ENCODE assay signal across 16 cellular contexts in genomic region chr10:4501306-4501705, GRCh38.
A peak's percentile ranks its signal among the peaks of the same experiment; 100 is the strongest.
DNase-seq lines count a peak whose midpoint lies in the region; ATAC-seq and TF ChIP-seq lines count a peak whose summit lies in the region.
"Had no signal": no experiment of that assay in that cellular context is flagged by ENCODE, and none has a peak within 500 bp of the region (broad histone marks: within the 10 kb centered on the region; RNA-seq: fewer than 3 reads in every experiment).

No MANE protein-coding gene starts in this region.

- H3K27ac ChIP-seq in Panc1 (ENCODE audit: low read length) (peak overlapping the region; percentile 23; the same call in 1 of the 2 replicates), right atrium auricular region (no peak overlapping the region)

- TF ChIP-seq CTCF in Panc1 (IDR thresholded peaks at IDR 0.05): no peak
- no peak for TF ChIP-seq CTCF in epithelial cell of proximal tubule (conservative IDR thresholded peaks at IDR 0.05; ENCODE audit: low read depth, low read length)
- TF ChIP-seq CTCF in kidney epithelial cell (IDR thresholded peaks at IDR 0.05; ENCODE audit: insufficient read depth, low read length, poor library complexity, severe bottlenecking): no peak
- no peak for TF ChIP-seq CTCF in right atrium auricular region (IDR thresholded peaks at IDR 0.05)

- ATAC-seq in Panc1: no peak
- ATAC-seq in GM18498 (IDR thresholded peaks at IDR 0.05; ENCODE audit: unreplicated experiment): no peak
- ATAC-seq: K562 had no signal

- H3K9me3 ChIP-seq in Panc1 (ENCODE audit: control insufficient read depth, insufficient read depth, low read depth, low read length): peaks cover 4% of the 10 kb centered on the region; the same call in 1 of the 2 replicates
- H3K9me3 ChIP-seq in right atrium auricular region: no peaks in the 10 kb centered on the region

- DNase-seq in Panc1 (ENCODE audit: low read depth, low spot score) (no peak), epithelial cell of proximal tubule (ENCODE audit: low read depth) (peak; percentile 75), kidney epithelial cell (ENCODE audit: low read depth) (peak; percentile 47), SHP77 (lab: John Stamatoyannopoulos, UW) (no peak), NCI-H1436 (lab: John Stamatoyannopoulos, UW) (no peak), right atrium auricular region (ENCODE audit: low spot score) (no peak)
- DNase-seq: CD4-positive, alpha-beta memory T cell; GOT3; NCI-H146; NCI-H2107; NCI-H345; NCI-H69; NK-92 treated with Interleukin-12 subunit alpha and Interleukin-12 subunit beta, amount 100 ng/mL, for 24 hours; OCI-M1 had no signal

- POLR2A ChIA-PET in Panc1 (lab: Charles Lee): no interaction called here

- intact Hi-C loops in Panc1 (cut with micrococcal nuclease; ENCODE audit: unreplicated experiment): no loop called here

- in situ Hi-C loops in Panc1 (cut with HindIII; ENCODE audit: low pct_unique_long_range_greater_than_20kb, low sequenced_read_pairs): no loop called here

- no TSS peak for BruUV-seq in Panc1 (replicated peaks; lab: Mats Ljungman, UMichigan)

- CTCF ChIA-PET in Panc1 (lab: Charles Lee): no interaction called here

- H3K4me3 ChIP-seq in Panc1 (ENCODE audit: low read depth in 2 of 2, low read length in 2 of 2) (no peak overlapping the region), epithelial cell of proximal tubule (ENCODE audit: low read depth, low read length) (no peak overlapping the region), kidney epithelial cell (ENCODE audit: low read depth, low read length) (no peak overlapping the region), right atrium auricular region (no peak overlapping the region)
- H3K4me3 ChIP-seq: K562 had no signal

- H3K36me3 ChIP-seq in Panc1 (ENCODE audit: control insufficient read depth, insufficient read depth, low read length): no peaks in the 10 kb centered on the region
- H3K36me3 ChIP-seq in kidney epithelial cell (ENCODE audit: control insufficient read depth, insufficient read depth, low read length): no peaks in the 10 kb centered on the region
- no peaks in the 10 kb centered on the region for H3K36me3 ChIP-seq in right atrium auricular region

- H3K27me3 ChIP-seq in Panc1 (ENCODE audit: control insufficient read depth, insufficient read depth, low read length): no peaks in the 10 kb centered on the region
- H3K27me3 ChIP-seq in kidney epithelial cell (ENCODE audit: control insufficient read depth, insufficient read depth, low read length): no peaks in the 10 kb centered on the region
- no peaks in the 10 kb centered on the region for H3K27me3 ChIP-seq in right atrium auricular region

- H3K4me1 ChIP-seq in Panc1 (ENCODE audit: control insufficient read depth, insufficient read depth, low read length) (peaks cover 4% of the 10 kb centered on the region; the same call in 1 of the 2 replicates), right atrium auricular region (peaks cover 0 to 15% of the 10 kb centered on the region in 2 donors)

Comparison
In these comparisons a context has a peak if more than half of its experiments do, and no peak if none do; other contexts are left out.
1. DNase-seq: peak in epithelial cell of proximal tubule (single experiment) and kidney epithelial cell (single experiment); none in Panc1 (single experiment), SHP77 (0 of 2), NCI-H1436 (single experiment) and right atrium auricular region (single experiment).